ENCODE assay signal across 9 cellular contexts in genomic region chr1:225879521-225880209, GRCh38. TPM values are rescaled to one million over a fixed set of nuclear protein-coding genes. Genes with fewer than 3 reads are reported as not detected.
DNase-seq lines count a peak whose midpoint lies in the region; ATAC-seq and TF ChIP-seq lines count a peak whose summit lies in the region.
"Had no signal": no experiment of that assay in that cellular context is flagged by ENCODE, and none has a peak within 500 bp of the region (broad histone marks: within the 10 kb centered on the region; RNA-seq: fewer than 3 reads in every experiment).

No MANE protein-coding gene starts in this region.

- no peaks in the 10 kb centered on the region for H3K27me3 Mint-ChIP-seq in endodermal cell (ENCODE audit: insufficient read depth)

- TF ChIP-seq EP300 in ovary (IDR thresholded peaks at IDR 0.05), result no peak

- 78 to 80% methylated on average over 3 to 7 of the region's 8 CpGs for WGBS in endodermal cell (ENCODE audit: insufficient coverage in 1 of 2, insufficient read length in 1 of 2), 2 experiments
- WGBS in prostate gland, result 40% methylated on average over 8 of the region's 8 CpGs
- 83 to 87% (median 84%) methylated on average over 8 of the region's 8 CpGs for WGBS in ovary, 3 donors

- H3K36me3 ChIP-seq in Peyer's patch, result no peaks in the 10 kb centered on the region
- H3K36me3 ChIP-seq in endodermal cell (ENCODE audit: control insufficient read depth, insufficient read depth, low read length), result peaks cover 48% of the 10 kb centered on the region
- peaks cover 0 to 2% of the 10 kb centered on the region in 2 donors for H3K36me3 ChIP-seq in prostate gland
- no peaks in the 10 kb centered on the region for H3K36me3 ChIP-seq in ovary

- ATAC-seq in GM21825 (IDR thresholded peaks at IDR 0.05; ENCODE audit: unreplicated experiment) (peak; percentile 28), GM19455 (IDR thresholded peaks at IDR 0.05; ENCODE audit: unreplicated experiment) (no peak)

- no peaks in the 10 kb centered on the region for H3K27me3 ChIP-seq in Peyer's patch
- no peaks in the 10 kb centered on the region for H3K27me3 ChIP-seq in endodermal cell (ENCODE audit: control insufficient read depth, insufficient read depth, low read length, poor library complexity, severe bottlenecking)
- H3K27me3 ChIP-seq in prostate gland (replicated peaks; ENCODE audit: insufficient read depth), result no peaks in the 10 kb centered on the region
- no peaks in the 10 kb centered on the region for H3K27me3 ChIP-seq in ovary

- H3K9ac ChIP-seq in endodermal cell (ENCODE audit: extremely low read depth, low read length, poor library complexity, severe bottlenecking), result peak overlapping the region; percentile 94

- peaks cover 26% of the 10 kb centered on the region for H3K36me3 Mint-ChIP-seq in endodermal cell (ENCODE audit: low read depth)

- peak overlapping the region in 2 of 4 donors; percentile 90 to 92 for H3K4me3 ChIP-seq in Peyer's patch
- H3K4me3 ChIP-seq in endodermal cell (ENCODE audit: low read length), result peak overlapping the region; percentile 90
- H3K4me3 ChIP-seq in prostate gland, result peak overlapping the region in 1 of 2 donors; percentile 78
- H3K4me3 ChIP-seq in ovary, result no peak overlapping the region

- DNase-seq in Peyer's patch (peak in 1 of 3 donors; percentile 49), endodermal cell (no peak), prostate gland (ENCODE audit: low spot score) (peak; percentile 76), ovary (no peak), NCI-H1694 treated with DMSO at 0.1 percent for 48 hours (lab: John Stamatoyannopoulos, UW) (no peak), cerebellar nuclear complex (lab: John Stamatoyannopoulos, UW) (no peak)

- H3K4me1 ChIP-seq in Peyer's patch (peaks cover 4 to 57% (median 26%) of the 10 kb centered on the region in 4 donors), endodermal cell (ENCODE audit: control insufficient read depth, insufficient read depth, low read length) (peaks cover 27% of the 10 kb centered on the region), prostate gland (replicated peaks) (peaks cover 20% of the 10 kb centered on the region), ovary (ENCODE audit: insufficient read depth) (peaks cover 15% of the 10 kb centered on the region)

- intact Hi-C loops in prostate gland (cut with DNase I), result loop anchor here (5.0 kb wide), 1 partner anchor 67 kb away; the partner anchor contains the start of gene EPHX1
- intact Hi-C loops in ovary (cut with DNase I), result loop anchor here in 1 of 4 donors (10.0 kb wide), 1 partner anchor 105 kb away; the partner anchor contains the start of gene SRP9

- TF ChIP-seq POLR2A in Peyer's patch (IDR thresholded peaks at IDR 0.05) (peak; percentile 29 to 48), prostate gland (IDR thresholded peaks at IDR 0.05) (peak; percentile 34), ovary (IDR thresholded peaks at IDR 0.05) (no peak)

- TF ChIP-seq CTCF in Peyer's patch (IDR thresholded peaks at IDR 0.05), result no peak
- TF ChIP-seq CTCF in endodermal cell (conservative IDR thresholded peaks at IDR 0.05), result no peak
- TF ChIP-seq CTCF in prostate gland (IDR thresholded peaks at IDR 0.05), result no peak
- no peak for TF ChIP-seq CTCF in ovary (IDR thresholded peaks at IDR 0.05)

- H3K4me3 Mint-ChIP-seq in endodermal cell, result peak overlapping the region; percentile 87

- H3K9me3 Mint-ChIP-seq in endodermal cell, result no peaks in the 10 kb centered on the region

- no peaks in the 10 kb centered on the region for H3K9me3 ChIP-seq in Peyer's patch
- H3K9me3 ChIP-seq in endodermal cell (ENCODE audit: control insufficient read depth, low read length), result no peaks in the 10 kb centered on the region
- no peaks in the 10 kb centered on the region for H3K9me3 ChIP-seq in prostate gland
- no peaks in the 10 kb centered on the region for H3K9me3 ChIP-seq in ovary

- peaks cover 53% of the 10 kb centered on the region for H3K4me1 Mint-ChIP-seq in endodermal cell

- H3K27ac ChIP-seq in Peyer's patch (peak overlapping the region; percentile 91 to 96 (median 95)), endodermal cell (ENCODE audit: low read depth, low read length) (no peak overlapping the region), prostate gland (peak overlapping the region; percentile 94 to 95), ovary (no peak overlapping the region)

- peak overlapping the region; percentile 98 for H3K27ac Mint-ChIP-seq in endodermal cell

RNA-seq across cellular contexts. Expression of gene TMEM63A, which starts 2.5 kb away (rescaled TPM):
- total RNA-seq in Peyer's patch, result 100 to 1,000 TPM in 3 of 4 donors, 10 to 100 TPM in 1; 77.8 to 339 (median 275) TPM
- 100 to 1,000 TPM; 194 to 232 TPM for total RNA-seq in endodermal cell
- 34.7 TPM for polyA plus RNA-seq in endodermal cell (2013, experiment 1 of 2)
- 38.8 TPM for polyA plus RNA-seq in endodermal cell (2013, experiment 2 of 2)
- total RNA-seq in prostate gland, result 100 to 1,000 TPM; 141 to 192 TPM
- total RNA-seq in ovary, result 10 to 100 TPM; 42.4 to 82.8 (median 65.5) TPM
- polyA plus RNA-seq in ovary, result 10 to 100 TPM; 29.6 to 36.2 TPM

RNA-seq across cellular contexts. Expression of gene LEFTY1, which starts 9.3 kb away (rescaled TPM):
- 10 to 100 TPM in 1 of 4 donors, 1 to 10 TPM in 3; 1.5 to 15.6 (median 5.6) TPM for total RNA-seq in Peyer's patch
- total RNA-seq in endodermal cell, result 100 to 1,000 TPM in 1 of 2 donors, 10 to 100 TPM in 1; 76.0 to 660 TPM
- polyA plus RNA-seq in endodermal cell (2013, experiment 1 of 2), result 184 TPM
- polyA plus RNA-seq in endodermal cell (2013, experiment 2 of 2), result 274 TPM
- total RNA-seq in prostate gland, result 1 to 10 TPM; 1.7 to 2.0 TPM
- 1 to 10 TPM; 1.3 to 5.1 (median 2.0) TPM for total RNA-seq in ovary
- 1 to 10 TPM in 1 of 2 donors, under 1 TPM in 1; 0.43 to 3.8 TPM for polyA plus RNA-seq in ovary
- total RNA-seq: HT1080 had no signal

RNA-seq across cellular contexts. Expression of gene PYCR2, which starts 44.4 kb away (rescaled TPM):
- total RNA-seq in Peyer's patch (10 to 100 TPM; 31.1 to 46.2 (median 35.5) TPM), endodermal cell (100 to 1,000 TPM in 1 of 2 donors, 10 to 100 TPM in 1; 94.5 to 101 TPM), prostate gland (10 to 100 TPM; 70.8 to 80.2 TPM), ovary (10 to 100 TPM; 48.8 to 93.3 (median 58.7) TPM)
- 74.6 TPM for polyA plus RNA-seq in endodermal cell (2013, experiment 1 of 2)
- polyA plus RNA-seq in endodermal cell (2013, experiment 2 of 2), result 71.4 TPM
- 10 to 100 TPM; 35.8 to 66.1 TPM for polyA plus RNA-seq in ovary

Comparison
In these comparisons a context has a peak if more than half of its experiments do, and no peak if none do; other contexts are left out.
1. H3K27ac ChIP-seq: peak in Peyer's patch (4 of 4) and prostate gland (2 of 2); none in endodermal cell (single experiment) and ovary (0 of 2).
2. RNA of gene LEFTY1, which starts 9.3 kb away (total RNA-seq): 76.0 to 660 TPM in endodermal cell; 1.5 to 15.6 TPM in Peyer's patch, 1.7 to 2.0 TPM in prostate gland and 1.3 to 5.1 TPM in ovary; every median in the first group is over 4 times any median in the second.